Comparison of ENCODE assay signal across 24 cellular contexts in genomic region chr2:236889791-236890704, GRCh38.
"Had no signal": no experiment of that assay in that cellular context is flagged by ENCODE, and none has a peak within 500 bp of the region (broad histone marks: within the 10 kb centered on the region; RNA-seq: fewer than 3 reads in every experiment).

No MANE protein-coding gene starts in this region.

- H3K36me3 ChIP-seq: colonic mucosa, heart left ventricle, sigmoid colon, SJCRH30, thoracic aorta, upper lobe of right lung had no signal

- H3K27me3 ChIP-seq: colonic mucosa, heart left ventricle, sigmoid colon, SJCRH30, upper lobe of right lung had no signal

- H3K4me1 ChIP-seq: colonic mucosa had no signal

- ATAC-seq: activated T-cell treated with anti-CD3 and anti-CD28 coated beads, Interleukin-2, amount 50 U/mL, for 72 hours; effector memory CD8-positive, alpha-beta T cell; upper lobe of right lung; WTC11 had no signal

- H3K27me3 Mint-ChIP-seq: brain had no signal

- H3K4me3 ChIP-seq: colonic mucosa, dorsolateral prefrontal cortex, heart left ventricle, lung, sigmoid colon, SJCRH30, thoracic aorta, upper lobe of right lung had no signal

- DNase-seq: activated effector memory CD4-positive, alpha-beta T cell treated with Interleukin-2 at 50 U/mL for 16 hours; activated naive CD4-positive, alpha-beta T cell treated with anti-CD3 and anti-CD28 coated beads for 36 hours; activated naive CD8-positive, alpha-beta T cell treated with anti-CD3 and anti-CD28 coated beads, Interleukin-2, amount 10 ng/mL, durations not matched to agents 7 days and 5 days; activated T-cell treated with anti-CD3 and anti-CD28 coated beads, Interleukin-2, amount 50 U/mL, for 72 hours; amniotic stem cell; colonic mucosa; dorsolateral prefrontal cortex; effector memory CD8-positive, alpha-beta T cell; heart left ventricle; islet precursor cell; left cardiac atrium; retina; sigmoid colon; SJCRH30; stimulated activated CD4-positive, alpha-beta T cell treated with anti-CD3 and anti-CD28 coated beads, Interleukin-4, amount 100 ng/mL, for 1 hour; stimulated activated naive CD4-positive, alpha-beta T cell; T-helper 9 cell; upper lobe of right lung had no signal

- H3K9me3 ChIP-seq: colonic mucosa, heart left ventricle, sigmoid colon, SJCRH30, thoracic aorta, upper lobe of right lung had no signal

- H3K27ac Mint-ChIP-seq: activated naive CD4-positive, alpha-beta T cell treated with anti-CD3 and anti-CD28 coated beads for 36 hours; activated naive CD8-positive, alpha-beta T cell treated with anti-CD3 and anti-CD28 coated beads, Interleukin-2, amount 10 ng/mL, durations not matched to agents 7 days and 5 days; activated T-cell treated with anti-CD3 and anti-CD28 coated beads, Interleukin-2, amount 50 U/mL, for 72 hours; effector memory CD8-positive, alpha-beta T cell; progenitor cell of endocrine pancreas; WTC11 had no signal

- H3K4me3 Mint-ChIP-seq: activated naive CD4-positive, alpha-beta T cell treated with anti-CD3 and anti-CD28 coated beads for 36 hours; activated naive CD8-positive, alpha-beta T cell treated with anti-CD3 and anti-CD28 coated beads, Interleukin-2, amount 10 ng/mL, durations not matched to agents 7 days and 5 days; activated T-cell treated with anti-CD3 and anti-CD28 coated beads, Interleukin-2, amount 50 U/mL, for 72 hours; central memory CD8-positive, alpha-beta T cell; effector memory CD8-positive, alpha-beta T cell; WTC11 had no signal

- H3K36me3 Mint-ChIP-seq: activated naive CD8-positive, alpha-beta T cell treated with anti-CD3 and anti-CD28 coated beads, Interleukin-2, amount 10 ng/mL, durations not matched to agents 7 days and 5 days; brain; WTC11 had no signal

- H3K4me1 Mint-ChIP-seq: activated naive CD8-positive, alpha-beta T cell treated with anti-CD3 and anti-CD28 coated beads, Interleukin-2, amount 10 ng/mL, durations not matched to agents 7 days and 5 days; central memory CD8-positive, alpha-beta T cell had no signal

- H3K27ac ChIP-seq: colonic mucosa, dorsolateral prefrontal cortex, sigmoid colon, SJCRH30, upper lobe of right lung had no signal

- H3K9me3 Mint-ChIP-seq: activated naive CD4-positive, alpha-beta T cell treated with anti-CD3 and anti-CD28 coated beads for 36 hours; activated naive CD8-positive, alpha-beta T cell treated with anti-CD3 and anti-CD28 coated beads, Interleukin-2, amount 10 ng/mL, durations not matched to agents 7 days and 5 days; activated T-cell treated with anti-CD3 and anti-CD28 coated beads, Interleukin-2, amount 50 U/mL, for 72 hours; central memory CD8-positive, alpha-beta T cell; effector memory CD8-positive, alpha-beta T cell had no signal
